10 cellular contexts compared by ENCODE assay signal in the genomic region with DNA sequence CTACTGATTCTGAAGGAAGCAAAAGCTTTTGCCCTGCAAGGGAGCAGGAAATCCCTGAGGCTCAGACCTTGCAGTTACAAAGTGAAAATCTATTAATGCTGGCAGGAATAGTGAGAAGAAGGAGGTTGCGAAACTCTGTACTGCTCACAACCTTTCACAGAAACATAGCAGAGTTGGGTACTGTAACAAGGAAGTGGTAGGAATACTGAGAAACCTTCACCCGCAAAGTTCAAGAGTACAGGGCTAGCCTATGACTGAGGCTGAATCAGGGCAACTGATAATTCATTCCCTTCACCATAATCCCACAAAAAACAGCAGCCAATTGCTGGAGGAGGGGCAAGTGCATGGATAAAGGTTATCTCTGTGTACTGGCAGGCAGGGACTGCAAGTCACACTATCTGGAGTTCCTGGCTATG. TPM values are rescaled to one million over a fixed set of nuclear protein-coding genes. Genes with fewer than 3 reads are reported as not detected.
DNase-seq lines count a peak whose midpoint lies in the region; ATAC-seq and TF ChIP-seq lines count a peak whose summit lies in the region.
"Had no signal": no experiment of that assay in that cellular context is flagged by ENCODE, and none has a peak within 500 bp of the region (broad histone marks: within the 10 kb centered on the region; RNA-seq: fewer than 3 reads in every experiment).

No MANE protein-coding gene starts in this region.

- H3K79me1 ChIP-seq in neuronal stem cell (ENCODE audit: low read depth, low read length) = no peaks in the 10 kb centered on the region

- H3K79me2 ChIP-seq in GM23338 (replicated peaks; ENCODE audit: insufficient read depth) = no peaks in the 10 kb centered on the region

- no peak for TF ChIP-seq EP300 in transverse colon (IDR thresholded peaks at IDR 0.05; ENCODE audit: low read depth)

- in situ Hi-C loops in astrocyte of the spinal cord (cut with HindIII; ENCODE audit: low sequenced_read_pairs) (no loop called here), transverse colon (cut with MboI; ENCODE audit: low pct_ligation_motif_present in 1 of 4, low pct_unique_long_range_greater_than_20kb in 1 of 4, low sequenced_read_pairs in 3 of 4) (no loop called here)

- no peaks in the 10 kb centered on the region for H3K27me3 ChIP-seq in transverse colon
- no peaks in the 10 kb centered on the region for H3K27me3 ChIP-seq in GM23338 (ENCODE audit: insufficient read depth)
- no peaks in the 10 kb centered on the region for H3K27me3 ChIP-seq in neuronal stem cell (ENCODE audit: control insufficient read depth in 3 of 3, insufficient read depth in 3 of 3, low read depth in 1 of 3, low read length in 3 of 3)

- H3K4me3 Mint-ChIP-seq in GM23338 = no peak overlapping the region
- H3K4me3 Mint-ChIP-seq: activated naive CD4-positive, alpha-beta T cell treated with anti-CD3 and anti-CD28 coated beads, Interleukin-2, amount 50 U/mL, for 24 hours; nephron had no signal

- H3K9me3 Mint-ChIP-seq in activated naive CD4-positive, alpha-beta T cell treated with anti-CD3 and anti-CD28 coated beads, Interleukin-2, amount 50 U/mL, for 72 hours = peaks cover 0 to 6% of the 10 kb centered on the region in 2 donors
- peaks cover 14% of the 10 kb centered on the region; the same call in 2 of the 3 replicates for H3K9me3 Mint-ChIP-seq in GM23338
- H3K9me3 Mint-ChIP-seq: activated naive CD4-positive, alpha-beta T cell treated with anti-CD3 and anti-CD28 coated beads, Interleukin-2, amount 50 U/mL, for 24 hours had no signal

- no peak overlapping the region for H3K14ac ChIP-seq in neuronal stem cell (ENCODE audit: low read length)

- TF ChIP-seq CTCF in astrocyte of the spinal cord (IDR thresholded peaks at IDR 0.05; ENCODE audit: low read depth, low read length) = no peak
- no peak for TF ChIP-seq CTCF in transverse colon (IDR thresholded peaks at IDR 0.05)
- TF ChIP-seq CTCF in GM23338 (conservative IDR thresholded peaks at IDR 0.05; ENCODE audit: low read depth in 2 of 2) = no peak

- H3K36me3 ChIP-seq in transverse colon (no peaks in the 10 kb centered on the region), GM23338 (ENCODE audit: insufficient read depth) (no peaks in the 10 kb centered on the region), neuronal stem cell (replicated peaks in 1 of 2; ENCODE audit: control insufficient read depth in 2 of 2, insufficient read depth in 2 of 2, low read length in 2 of 2) (no peaks in the 10 kb centered on the region)

- no peak for DNase-seq in activated naive CD4-positive, alpha-beta T cell treated with anti-CD3 and anti-CD28 coated beads, Interleukin-2, amount 50 U/mL, for 72 hours (ENCODE audit: low spot score in 2 of 2)
- DNase-seq in activated naive CD4-positive, alpha-beta T cell treated with Interleukin-2 at 50 U/mL for 16 hours = no peak
- DNase-seq in astrocyte of the spinal cord (ENCODE audit: low read depth, low spot score) (peak; percentile 33), transverse colon (no peak), NCI-H748 (lab: John Stamatoyannopoulos, UW; ENCODE audit: unreplicated experiment) (no peak), GM23338 (ENCODE audit: low spot score) (no peak), neuronal stem cell (ENCODE audit: low spot score) (no peak)

- TF ChIP-seq POLR2A in transverse colon (IDR thresholded peaks at IDR 0.05) = no peak

- no peak overlapping the region for H4K8ac ChIP-seq in neuronal stem cell (ENCODE audit: low read depth, low read length)

- H2BK12ac ChIP-seq in neuronal stem cell (ENCODE audit: low read length) = no peak overlapping the region

- H3K27ac Mint-ChIP-seq in activated naive CD4-positive, alpha-beta T cell treated with anti-CD3 and anti-CD28 coated beads, Interleukin-2, amount 50 U/mL, for 72 hours = no peak overlapping the region
- H3K27ac Mint-ChIP-seq in GM23338 = no peak overlapping the region
- H3K27ac Mint-ChIP-seq: activated naive CD4-positive, alpha-beta T cell treated with anti-CD3 and anti-CD28 coated beads, Interleukin-2, amount 50 U/mL, for 24 hours; nephron had no signal

- no peak overlapping the region for H3K4me2 ChIP-seq in GM23338
- no peak overlapping the region for H3K4me2 ChIP-seq in neuronal stem cell (ENCODE audit: insufficient read depth, low read length, poor library complexity, severe bottlenecking)

- H3K23ac ChIP-seq in neuronal stem cell (ENCODE audit: low read depth, low read length, poor library complexity) = no peak overlapping the region

- H4K20me1 ChIP-seq in GM23338 (replicated peaks; ENCODE audit: insufficient read depth) = no peaks in the 10 kb centered on the region

- H3K4me3 ChIP-seq in astrocyte of the spinal cord (ENCODE audit: low read depth, low read length) (no peak overlapping the region), transverse colon (no peak overlapping the region), GM23338 (no peak overlapping the region), neuronal stem cell (ENCODE audit: low read length in 2 of 2) (no peak overlapping the region)

- H3K9me3 ChIP-seq in transverse colon = no peaks in the 10 kb centered on the region
- H3K9me3 ChIP-seq in neuronal stem cell (replicated peaks in 1 of 2; ENCODE audit: control insufficient read depth in 2 of 2, insufficient read depth in 1 of 2, low read depth in 1 of 2, low read length in 2 of 2) = peaks cover 0 to 3% of the 10 kb centered on the region in 2 donors

- 0 out of 2 replicates have a peak, but pooled peaks cover 2% of the 10 kb centered on the region for H3K9me2 ChIP-seq in GM23338 (ENCODE audit: insufficient read depth)

- no peaks in the 10 kb centered on the region for H3F3A ChIP-seq in GM23338 (replicated peaks; ENCODE audit: low read depth)

- no peak overlapping the region for H2AFZ ChIP-seq in GM23338
- no peak overlapping the region for H2AFZ ChIP-seq in neuronal stem cell (ENCODE audit: low read length)

- H3K27ac ChIP-seq in transverse colon (peak overlapping the region in 3 of 4 donors; percentile 22 to 53 (median 42)), GM23338 (ENCODE audit: low read depth) (no peak overlapping the region), neuronal stem cell (replicated peaks; ENCODE audit: low read length) (no peak overlapping the region)

- no peak overlapping the region for H4K91ac ChIP-seq in neuronal stem cell (ENCODE audit: low read depth, low read length, poor library complexity)

- no peak overlapping the region for H2BK120ac ChIP-seq in neuronal stem cell (ENCODE audit: low read depth, low read length)

- WGBS in transverse colon (ENCODE audit: low coverage in 1 of 2), 2 donors = 61 to 66% methylated on average over 2 of the region's 2 CpGs
- WGBS in neuronal stem cell (ENCODE audit: extremely low coverage in 2 of 2, insufficient read length in 2 of 2, insufficient replicate concordance in 1 of 2), 2 donors = no CpG with 5 or more reads among the region's 2 CpGs

- intact Hi-C loops in transverse colon (cut with DNase I; ENCODE audit: low total_unique reads) = no loop called here

- no peaks in the 10 kb centered on the region for H3K27me3 Mint-ChIP-seq in GM23338 (ENCODE audit: insufficient read depth, low read depth, poor library complexity)

- H3K4me1 Mint-ChIP-seq in GM23338 = no peaks in the 10 kb centered on the region; the same call in 2 of the 3 replicates
- H3K4me1 Mint-ChIP-seq: activated naive CD4-positive, alpha-beta T cell treated with anti-CD3 and anti-CD28 coated beads, Interleukin-2, amount 50 U/mL, for 24 hours had no signal

- H3K9ac ChIP-seq in neuronal stem cell (ENCODE audit: low read depth, low read length, poor library complexity) = no peak overlapping the region

- no peak overlapping the region for H3K18ac ChIP-seq in neuronal stem cell (ENCODE audit: low read length)

- peak; percentile 37 to 44 for ATAC-seq in activated naive CD4-positive, alpha-beta T cell treated with anti-CD3 and anti-CD28 coated beads, Interleukin-2, amount 50 U/mL, for 72 hours
- peak; percentile 95 for ATAC-seq in HG03378 (IDR thresholded peaks at IDR 0.05; ENCODE audit: unreplicated experiment)
- ATAC-seq in GM23338 = no peak

- H2BK15ac ChIP-seq in neuronal stem cell (ENCODE audit: low read length) = no peak overlapping the region

- H3K4me1 ChIP-seq in transverse colon = peaks cover 0 to 30% (median 11%) of the 10 kb centered on the region in 4 donors
- no peaks in the 10 kb centered on the region for H3K4me1 ChIP-seq in GM23338 (ENCODE audit: insufficient read depth)
- no peaks in the 10 kb centered on the region for H3K4me1 ChIP-seq in neuronal stem cell (ENCODE audit: control insufficient read depth in 2 of 2, insufficient read depth in 1 of 2, low read depth in 1 of 2, low read length in 2 of 2)

- H2BK5ac ChIP-seq in neuronal stem cell (ENCODE audit: low read length) = no peak overlapping the region

- no peak overlapping the region for H3K4ac ChIP-seq in neuronal stem cell (ENCODE audit: low read length)

- H3K36me3 Mint-ChIP-seq in activated naive CD4-positive, alpha-beta T cell treated with anti-CD3 and anti-CD28 coated beads, Interleukin-2, amount 50 U/mL, for 72 hours = no peaks in the 10 kb centered on the region
- H3K36me3 Mint-ChIP-seq in GM23338 (ENCODE audit: low read depth) = peaks cover 4% of the 10 kb centered on the region; the same call in 1 of the 3 replicates
- H3K36me3 Mint-ChIP-seq: activated naive CD4-positive, alpha-beta T cell treated with anti-CD3 and anti-CD28 coated beads, Interleukin-2, amount 50 U/mL, for 24 hours had no signal

- H2AK5ac ChIP-seq in neuronal stem cell (ENCODE audit: low read depth, low read length) = no peak overlapping the region

TF ChIP-seq in GM23338, 12 proteins besides CTCF, POLR2A, EP300 and RAD21 (continues in another document):
- TF ChIP-seq ZNF331 (CRISPR knock-in tag; IDR thresholded peaks at IDR 0.05; ENCODE audit: low read depth) (no peak), POLR2AphosphoS5 (IDR thresholded peaks at IDR 0.05; ENCODE audit: low read depth) (no peak), JUNB (IDR thresholded peaks at IDR 0.05; ENCODE audit: unreplicated experiment) (no peak), CREB1 (CRISPR knock-in tag; IDR thresholded peaks at IDR 0.05; ENCODE audit: low read depth) (no peak)
- TF ChIP-seq, protein P1, sequence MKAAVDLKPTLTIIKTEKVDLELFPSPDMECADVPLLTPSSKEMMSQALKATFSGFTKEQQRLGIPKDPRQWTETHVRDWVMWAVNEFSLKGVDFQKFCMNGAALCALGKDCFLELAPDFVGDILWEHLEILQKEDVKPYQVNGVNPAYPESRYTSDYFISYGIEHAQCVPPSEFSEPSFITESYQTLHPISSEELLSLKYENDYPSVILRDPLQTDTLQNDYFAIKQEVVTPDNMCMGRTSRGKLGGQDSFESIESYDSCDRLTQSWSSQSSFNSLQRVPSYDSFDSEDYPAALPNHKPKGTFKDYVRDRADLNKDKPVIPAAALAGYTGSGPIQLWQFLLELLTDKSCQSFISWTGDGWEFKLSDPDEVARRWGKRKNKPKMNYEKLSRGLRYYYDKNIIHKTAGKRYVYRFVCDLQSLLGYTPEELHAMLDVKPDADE (IDR thresholded peaks at IDR 0.05) = no peak

RNA-seq across cellular contexts. Expression of a gene that starts 23.9 kb away (rescaled TPM):
- total RNA-seq in activated naive CD4-positive, alpha-beta T cell treated with anti-CD3 and anti-CD28 coated beads, Interleukin-2, amount 50 U/mL, for 72 hours = 1 to 10 TPM in 1 of 2 donors, under 1 TPM in 1; 0.59 to 6.5 TPM
- total RNA-seq in transverse colon = 10 to 100 TPM; 33.4 to 80.4 (median 59.1) TPM
- total RNA-seq in GM23338 (2014; rRNA removed; shearing (Covaris generic)) = 53.1 and 60.3 TPM in 2 replicates
- polyA plus RNA-seq in GM23338 (2016; fragmentation: Nextera tagmentation; extraction: Ambion mirVana) = 29.4 and 30.1 TPM in 2 replicates
- polyA plus RNA-seq in neuronal stem cell (2013, experiment 1 of 2) = 29.0 TPM
- polyA plus RNA-seq in neuronal stem cell (2013, experiment 2 of 2) = 29.6 TPM

Comparison
In these comparisons a context has a peak if more than half of its experiments do, and no peak if none do; other contexts are left out.
1. H3K27ac ChIP-seq: peak in transverse colon (3 of 4); none in GM23338 (single experiment) and neuronal stem cell (single experiment).